In genomic region chr13:44373601-44374347, GRCh38 we compare ENCODE assay signal across 8 cellular contexts. TPM values are rescaled to one million over a fixed set of nuclear protein-coding genes. Genes with fewer than 3 reads are reported as not detected.
DNase-seq lines count a peak whose midpoint lies in the region; ATAC-seq and TF ChIP-seq lines count a peak whose summit lies in the region.

SERP2 (plus strand) TSS chr13:44373824; CDS start chr13:44374026, 202 bp downstream.

- peak within 1 kb of the TSS; percentile 70 for H4K91ac ChIP-seq in mesenchymal stem cell (ENCODE audit: low read length)

- H3K36me3 ChIP-seq in BE2C (no peaks in the 10 kb centered on the region), ectodermal cell (ENCODE audit: control insufficient read depth, insufficient read depth, low read length) (no peaks in the 10 kb centered on the region), mesenchymal stem cell (ENCODE audit: control insufficient read depth in 1 of 2, insufficient read depth in 2 of 2, low read depth in 1 of 2, low read length in 2 of 2) (no peaks in the 10 kb centered on the region), tibial artery (no peaks in the 10 kb centered on the region)

- H3K23ac ChIP-seq in mesenchymal stem cell (ENCODE audit: low read length in 2 of 2): peak within 1 kb of the TSS in 1 of 2 experiments; percentile 91

- H3K79me1 ChIP-seq in mesenchymal stem cell (replicated peaks; ENCODE audit: low read length, poor library complexity, severe bottlenecking): peaks cover 4% of the 10 kb centered on the region

- H3K27ac ChIP-seq in ectodermal cell (ENCODE audit: insufficient read depth, low read depth, low read length, poor library complexity, severe bottlenecking) (no peak within 1 kb of the TSS), mesenchymal stem cell (ENCODE audit: low read length, poor library complexity, severe bottlenecking) (no peak within 1 kb of the TSS), tibial artery (peak within 1 kb of the TSS; percentile 64 to 79)

- peak within 1 kb of the TSS; percentile 73 for H2BK120ac ChIP-seq in mesenchymal stem cell (ENCODE audit: low read depth, low read length)

- intact Hi-C loops in tibial artery (cut with DNase I; ENCODE audit: low total_unique reads): no loop called here

- peak; percentile 69 for DNase-seq in BE2C
- DNase-seq in NCI-H2171 (lab: John Stamatoyannopoulos, UW): peak; percentile 16
- no peak for DNase-seq in mesenchymal stem cell
- no peak for DNase-seq in tibial artery
- no peak for DNase-seq in effector CD8-positive, alpha-beta T cell (lab: John Stamatoyannopoulos, UW)

- WGBS in ectodermal cell, 2 experiments: 1% methylated on average over 82 of the region's 83 CpGs
- WGBS in mesenchymal stem cell: 5% methylated on average over 63 of the region's 83 CpGs

- TF ChIP-seq CTCF in BE2C (IDR thresholded peaks at IDR 0.05; ENCODE audit: low read depth, low read length) (no peak), tibial artery (IDR thresholded peaks at IDR 0.05) (no peak)

- no peak for ATAC-seq in HG02938 (IDR thresholded peaks at IDR 0.05; ENCODE audit: unreplicated experiment)
- no peak for ATAC-seq in HG03139 (IDR thresholded peaks at IDR 0.05; ENCODE audit: unreplicated experiment)

- H3K4me3 ChIP-seq in BE2C (ENCODE audit: low read depth, low read length) (peak within 1 kb of the TSS; percentile 68), ectodermal cell (ENCODE audit: insufficient read depth, low read depth, low read length) (peak within 1 kb of the TSS; percentile 46), mesenchymal stem cell (ENCODE audit: insufficient read depth in 1 of 2, low read depth in 1 of 2, low read length in 2 of 2) (peak within 1 kb of the TSS; percentile 71 to 82), tibial artery (peak within 1 kb of the TSS; percentile 72 to 77)

- H3K9ac ChIP-seq in mesenchymal stem cell (ENCODE audit: low read length): peak within 1 kb of the TSS; percentile 80

- peak within 1 kb of the TSS; percentile 88 for H3K4me2 ChIP-seq in mesenchymal stem cell (ENCODE audit: low read length, poor library complexity, severe bottlenecking)

- H2BK12ac ChIP-seq in mesenchymal stem cell (ENCODE audit: low read length in 2 of 2): peak within 1 kb of the TSS in 1 of 2 experiments; percentile 88

- peak within 1 kb of the TSS; percentile 89 for H2AFZ ChIP-seq in mesenchymal stem cell (ENCODE audit: low read depth, low read length)

- H2BK15ac ChIP-seq in mesenchymal stem cell (ENCODE audit: low read depth, poor library complexity, severe bottlenecking): peak within 1 kb of the TSS; percentile 79

- no peak within 1 kb of the TSS for H2BK5ac ChIP-seq in mesenchymal stem cell (ENCODE audit: low read depth, low read length, poor library complexity, severe bottlenecking)

- H2AK5ac ChIP-seq in mesenchymal stem cell (ENCODE audit: low read length, severe bottlenecking): peak within 1 kb of the TSS; percentile 18

- peak within 1 kb of the TSS; percentile 29 to 92 for H3K4ac ChIP-seq in mesenchymal stem cell (ENCODE audit: low read depth in 1 of 2, low read length in 2 of 2)

- H3K14ac ChIP-seq in mesenchymal stem cell (ENCODE audit: low read length in 2 of 2): peak within 1 kb of the TSS in 1 of 2 experiments; percentile 95

- peak within 1 kb of the TSS; percentile 88 to 92 for H3K18ac ChIP-seq in mesenchymal stem cell (ENCODE audit: low read depth in 1 of 2, low read length in 2 of 2)

- H4K8ac ChIP-seq in mesenchymal stem cell (ENCODE audit: low read length): peak within 1 kb of the TSS; percentile 99

- no peaks in the 10 kb centered on the region for H3K27me3 ChIP-seq in BE2C
- H3K27me3 ChIP-seq in ectodermal cell (ENCODE audit: control insufficient read depth, insufficient read depth, low read length, poor library complexity, severe bottlenecking): peaks cover 5% of the 10 kb centered on the region
- H3K27me3 ChIP-seq in mesenchymal stem cell (ENCODE audit: control insufficient read depth in 1 of 2, insufficient read depth in 1 of 2, low read length in 2 of 2): no peaks in the 10 kb centered on the region
- H3K27me3 ChIP-seq in tibial artery: no peaks in the 10 kb centered on the region

- peaks cover 6% of the 10 kb centered on the region; the same call in 1 of the 2 replicates for H3K4me1 ChIP-seq in BE2C
- H3K4me1 ChIP-seq in ectodermal cell (ENCODE audit: control insufficient read depth, insufficient read depth, low read length): peaks cover 2% of the 10 kb centered on the region
- peaks cover 15% of the 10 kb centered on the region for H3K4me1 ChIP-seq in mesenchymal stem cell (ENCODE audit: control insufficient read depth, insufficient read depth, low read depth, low read length)
- H3K4me1 ChIP-seq in tibial artery: peaks cover 0 to 22% (median 12%) of the 10 kb centered on the region in 4 donors

- H3K9me3 ChIP-seq in BE2C (no peaks in the 10 kb centered on the region), ectodermal cell (ENCODE audit: control insufficient read depth, low read length) (no peaks in the 10 kb centered on the region), mesenchymal stem cell (ENCODE audit: control insufficient read depth, low read length) (no peaks in the 10 kb centered on the region), tibial artery (no peaks in the 10 kb centered on the region)

RNA-seq across cellular contexts. Expression of gene SERP2, which starts in this region (rescaled TPM):
- polyA plus RNA-seq in BE2C (2012; ENCODE audit: insufficient read depth, insufficient read length, low read depth): 33.6 TPM
- polyA plus RNA-seq in ectodermal cell (2013, experiment 1 of 4): 8.9 TPM
- polyA plus RNA-seq in ectodermal cell (2013, experiment 2 of 4): 9.5 TPM
- polyA plus RNA-seq in ectodermal cell (2013, experiment 3 of 4): 6.7 TPM
- 9.5 TPM for polyA plus RNA-seq in ectodermal cell (2013, experiment 4 of 4)
- 3.4 TPM for polyA plus RNA-seq in mesenchymal stem cell (2013, experiment 1 of 2)
- 3.5 TPM for polyA plus RNA-seq in mesenchymal stem cell (2013, experiment 2 of 2)

Comparison
In these comparisons a context has a peak if more than half of its experiments do, and no peak if none do; other contexts are left out.
1. DNase-seq: peak in BE2C (single experiment) and NCI-H2171 (single experiment); none in mesenchymal stem cell (single experiment), tibial artery (0 of 2) and effector CD8-positive, alpha-beta T cell (single experiment).
2. H3K27ac ChIP-seq: peak in tibial artery (2 of 2); none in ectodermal cell (single experiment) and mesenchymal stem cell (single experiment).
3. Peak in every context shown above with its lines, with median percentiles within 50 percentile points of each other: H3K4me3 ChIP-seq.